Comparison of ENCODE assay signal across 17 cellular contexts in genomic region chr19:42116308-42117075, GRCh38. TPM values are rescaled to one million over a fixed set of nuclear protein-coding genes. Genes with fewer than 3 reads are reported as not detected.
A peak's percentile ranks its signal among the peaks of the same experiment; 100 is the strongest.
DNase-seq lines count a peak whose midpoint lies in the region; ATAC-seq and TF ChIP-seq lines count a peak whose summit lies in the region.
"Had no signal": no experiment of that assay in that cellular context is flagged by ENCODE, and none has a peak within 500 bp of the region (broad histone marks: within the 10 kb centered on the region; RNA-seq: fewer than 3 reads in every experiment).

No MANE protein-coding gene starts in this region.

- H3K4me1 Mint-ChIP-seq in CD8-positive, alpha-beta T cell (ENCODE audit: low read depth) = peaks cover 16% of the 10 kb centered on the region
- H3K4me1 Mint-ChIP-seq in activated CD8-positive, alpha-beta T cell treated with anti-CD3 and anti-CD28 coated beads, Interleukin-2, amount 10 ng/mL, durations not matched to agents 7 days and 5 days (ENCODE audit: low read depth) = peaks cover 44% of the 10 kb centered on the region
- H3K4me1 Mint-ChIP-seq in naive B cell (peaks cover 74 to 97% (median 95%) of the 10 kb centered on the region in 3 donors), osteocyte (ENCODE audit: unreplicated experiment) (peaks cover 52% of the 10 kb centered on the region)

- no peak overlapping the region for H3K9ac ChIP-seq in HCT116 (ENCODE audit: low read length)

- CTCF ChIA-PET in CD8-positive, alpha-beta T cell (lab: Charles Lee) = interaction anchor here (2.4 to 3.4 kb wide), 3 partner anchors 8 to 68 kb away, joined by 8 to 12 read pairs (median 11); partner anchors contain the start of gene POU2F2
- CTCF ChIA-PET in HCT116 (lab: Charles Lee) (no interaction called here), GM10248 (lab: Yijun Ruan, JAX) (interaction anchor here (1.0 to 4.5 kb wide), 9 partner anchors 8 to 284 kb away, joined by 3 to 34 read pairs (median 6); partner anchors contain the start of gene POU2F2)
- CTCF ChIA-PET in activated CD8-positive, alpha-beta T cell treated with anti-CD3 and anti-CD28 coated beads, Interleukin-2, amount 10 ng/mL, durations not matched to agents 7 days and 5 days (lab: Charles Lee) = interaction anchor here (1.3 to 3.8 kb wide), 2 partner anchors 16 to 163 kb away, joined by 3 to 12 read pairs; no protein-coding TSS in a partner anchor

- TF ChIP-seq POLR2A in HCT116 (IDR thresholded peaks at IDR 0.05; ENCODE audit: borderline replicate concordance, extremely low read depth, insufficient read depth, insufficient read length) = no peak

- RAD21 ChIA-PET in HCT116 (lab: Charles Lee; ENCODE audit: low non-redundant PET in 1 of 2, low total read pairs in 2 of 2, uncharacterized antibody in 2 of 2, unreplicated experiment in 2 of 2) = no interaction called here

- no TSS peak for BruUV-seq in HCT116 (replicated peaks; lab: Mats Ljungman, UMichigan)

- no peak overlapping the region for H3K4me3 ChIP-seq in CD8-positive, alpha-beta T cell (ENCODE audit: low read depth, low read length)
- H3K4me3 ChIP-seq in HCT116 (replicated peaks in 1 of 2; ENCODE audit: low read depth in 1 of 2, low read length in 2 of 2) = no peak overlapping the region
- H3K4me3 ChIP-seq: prostate gland, SK-N-MC, tibial artery had no signal

- peaks cover 7% of the 10 kb centered on the region for H3K4me1 ChIP-seq in CD8-positive, alpha-beta T cell (ENCODE audit: insufficient read depth, low read length)
- peaks cover 24 to 35% of the 10 kb centered on the region in 2 experiments for H3K4me1 ChIP-seq in HCT116 (ENCODE audit: control insufficient read depth in 1 of 2, insufficient read depth in 2 of 2, low read length in 2 of 2)
- H3K4me1 ChIP-seq: prostate gland had no signal

- no peak for TF ChIP-seq CTCF in CD8-positive, alpha-beta T cell (IDR thresholded peaks at IDR 0.05)
- TF ChIP-seq CTCF in HCT116 (IDR thresholded peaks at IDR 0.05 in 2 of 3, conservative IDR thresholded peaks at IDR 0.05 in 1 of 3; ENCODE audit: borderline replicate concordance in 1 of 3, insufficient read depth in 1 of 3, low read depth in 2 of 3, low read length in 2 of 3) = peak in 2 of 3 experiments; percentile 31 to 41; a peak in 4 of 6 replicates
- no peak for TF ChIP-seq CTCF in osteocyte (IDR thresholded peaks at IDR 0.05)
- TF ChIP-seq CTCF in GM10248 (IDR thresholded peaks at IDR 0.05; ENCODE audit: control extremely low read depth, extremely low read depth, low read depth, missing control alignments) = no peak

- TF ChIP-seq RAD21 in HCT116 (IDR thresholded peaks at IDR 0.05; ENCODE audit: low read depth) = no peak

- H3K27me3 Mint-ChIP-seq in CD8-positive, alpha-beta T cell (ENCODE audit: low read depth) = no peaks in the 10 kb centered on the region
- H3K27me3 Mint-ChIP-seq in activated CD8-positive, alpha-beta T cell treated with anti-CD3 and anti-CD28 coated beads, Interleukin-2, amount 10 ng/mL, durations not matched to agents 7 days and 5 days (ENCODE audit: low read depth) = no peaks in the 10 kb centered on the region
- no peaks in the 10 kb centered on the region for H3K27me3 Mint-ChIP-seq in naive B cell
- no peaks in the 10 kb centered on the region for H3K27me3 Mint-ChIP-seq in osteocyte (ENCODE audit: unreplicated experiment)
- H3K27me3 Mint-ChIP-seq: activated naive CD8-positive, alpha-beta T cell had no signal

- no peaks in the 10 kb centered on the region for H3K79me2 ChIP-seq in HCT116 (ENCODE audit: insufficient read depth, low read length)

- ATAC-seq in CD8-positive, alpha-beta T cell = no peak
- ATAC-seq in HCT116 (no peak), naive B cell (ENCODE audit: low read depth in 2 of 2) (no peak)
- no peak for ATAC-seq in activated CD8-positive, alpha-beta T cell treated with anti-CD3 and anti-CD28 coated beads, Interleukin-2, amount 10 ng/mL, durations not matched to agents 7 days and 5 days

- H2AFZ ChIP-seq in HCT116 (ENCODE audit: low read depth, low read length, poor library complexity, severe bottlenecking) = no peak overlapping the region

- no peaks in the 10 kb centered on the region for H3K27me3 ChIP-seq in CD8-positive, alpha-beta T cell (ENCODE audit: insufficient read depth, low read length)
- no peaks in the 10 kb centered on the region for H3K27me3 ChIP-seq in HCT116 (ENCODE audit: insufficient read depth, low read length)
- H3K27me3 ChIP-seq: tibial artery had no signal

- POLR2A ChIA-PET in CD8-positive, alpha-beta T cell (lab: Charles Lee) = no interaction called here
- POLR2A ChIA-PET in HCT116 (lab: Charles Lee) (no interaction called here), GM10248 (lab: Yijun Ruan, JAX) (no interaction called here)
- POLR2A ChIA-PET in activated CD8-positive, alpha-beta T cell treated with anti-CD3 and anti-CD28 coated beads, Interleukin-2, amount 10 ng/mL, durations not matched to agents 7 days and 5 days (lab: Charles Lee) = no interaction called here

- peaks cover 13% of the 10 kb centered on the region for H3K36me3 ChIP-seq in CD8-positive, alpha-beta T cell (ENCODE audit: insufficient read depth, low read length)
- H3K36me3 ChIP-seq in HCT116 (ENCODE audit: control insufficient read depth in 1 of 2, insufficient read depth in 2 of 2, low read length in 2 of 2) = no peaks in the 10 kb centered on the region
- H3K36me3 ChIP-seq: prostate gland had no signal

- peak overlapping the region; percentile 37 for H3K27ac Mint-ChIP-seq in CD8-positive, alpha-beta T cell
- peak overlapping the region; percentile 34 for H3K27ac Mint-ChIP-seq in activated CD8-positive, alpha-beta T cell treated with anti-CD3 and anti-CD28 coated beads, Interleukin-2, amount 10 ng/mL, durations not matched to agents 7 days and 5 days
- H3K27ac Mint-ChIP-seq in naive B cell (peak overlapping the region; percentile 59 to 96 (median 90)), osteocyte (ENCODE audit: unreplicated experiment) (no peak overlapping the region)

- H3K9me3 ChIP-seq in CD8-positive, alpha-beta T cell (ENCODE audit: low read length) = no peaks in the 10 kb centered on the region
- H3K9me3 ChIP-seq in HCT116 (ENCODE audit: control insufficient read depth in 1 of 2, insufficient read depth in 1 of 2, low read depth in 1 of 2, low read length in 2 of 2) = no peaks in the 10 kb centered on the region
- H3K9me3 ChIP-seq: prostate gland, tibial artery had no signal

- H3K9me3 Mint-ChIP-seq in CD8-positive, alpha-beta T cell = no peaks in the 10 kb centered on the region
- H3K9me3 Mint-ChIP-seq in activated CD8-positive, alpha-beta T cell treated with anti-CD3 and anti-CD28 coated beads, Interleukin-2, amount 10 ng/mL, durations not matched to agents 7 days and 5 days (ENCODE audit: insufficient read depth) = no peaks in the 10 kb centered on the region
- no peaks in the 10 kb centered on the region for H3K9me3 Mint-ChIP-seq in naive B cell
- H3K9me3 Mint-ChIP-seq in osteocyte (ENCODE audit: unreplicated experiment) = no peaks in the 10 kb centered on the region

- H3K9me2 ChIP-seq in HCT116 (ENCODE audit: insufficient read depth) = no peaks in the 10 kb centered on the region

- no peak overlapping the region for H3K4me2 ChIP-seq in HCT116 (ENCODE audit: low read length)

- DNase-seq in CD8-positive, alpha-beta T cell = no peak
- DNase-seq in HCT116 (ENCODE audit: low read depth, low spot score) (no peak), naive B cell (no peak), hypothalamus (lab: John Stamatoyannopoulos, UW) (no peak), osteocyte (ENCODE audit: extremely low spot score, unreplicated experiment) (no peak), GM10248 (ENCODE audit: extremely low spot score) (no peak)
- no peak for DNase-seq in activated CD8-positive, alpha-beta T cell treated with anti-CD3 and anti-CD28 coated beads, Interleukin-2, amount 10 ng/mL, durations not matched to agents 7 days and 5 days
- DNase-seq in activated CD4-positive, CD25-positive, alpha-beta regulatory T cell treated with anti-CD3 and anti-CD28 coated beads, Interleukin-2, amount 50 U/mL, for 72 hours = no peak
- DNase-seq: cerebellar nuclear complex, kidney glomerular epithelial cell, NCI-H1092 treated with DMSO at 0.1 percent for 48 hours, NCI-H226, tibial artery had no signal

- peaks cover 68% of the 10 kb centered on the region for H3K36me3 Mint-ChIP-seq in CD8-positive, alpha-beta T cell
- peaks cover 13% of the 10 kb centered on the region for H3K36me3 Mint-ChIP-seq in activated CD8-positive, alpha-beta T cell treated with anti-CD3 and anti-CD28 coated beads, Interleukin-2, amount 10 ng/mL, durations not matched to agents 7 days and 5 days (ENCODE audit: low read depth)
- H3K36me3 Mint-ChIP-seq in naive B cell = peaks cover 17 to 38% of the 10 kb centered on the region in 2 donors
- no peaks in the 10 kb centered on the region for H3K36me3 Mint-ChIP-seq in osteocyte (ENCODE audit: unreplicated experiment)

- no peaks in the 10 kb centered on the region for H4K20me1 ChIP-seq in HCT116 (ENCODE audit: insufficient read depth)

- H3K27ac ChIP-seq in CD8-positive, alpha-beta T cell (ENCODE audit: low read depth, low read length) = no peak overlapping the region
- no peak overlapping the region for H3K27ac ChIP-seq in HCT116 (ENCODE audit: low read depth, low read length)
- H3K27ac ChIP-seq: C4-2B, prostate gland, SK-N-MC, tibial artery had no signal

- intact Hi-C loops in CD8-positive, alpha-beta T cell (cut with DNase I, micrococcal nuclease) = no loop called here
- intact Hi-C loops in HCT116 (cut with micrococcal nuclease) = no loop called here

- H3K4me3 Mint-ChIP-seq in CD8-positive, alpha-beta T cell = no peak overlapping the region
- no peak overlapping the region for H3K4me3 Mint-ChIP-seq in activated CD8-positive, alpha-beta T cell treated with anti-CD3 and anti-CD28 coated beads, Interleukin-2, amount 10 ng/mL, durations not matched to agents 7 days and 5 days
- H3K4me3 Mint-ChIP-seq in naive B cell = peak overlapping the region in 6 of 8 donors; percentile 46 to 87 (median 77)
- no peak overlapping the region for H3K4me3 Mint-ChIP-seq in osteocyte (ENCODE audit: unreplicated experiment)
- H3K4me3 Mint-ChIP-seq: activated naive CD8-positive, alpha-beta T cell had no signal

RNA-seq across cellular contexts. Expression of gene POU2F2, which starts 15.8 kb away (rescaled TPM):
- total RNA-seq in CD8-positive, alpha-beta T cell = 10 to 100 TPM; 14.6 to 17.0 TPM
- total RNA-seq in HCT116 (2021; ENCODE audit: unreplicated experiment) (0.89 TPM), osteocyte (0.64 and 1.0 TPM in 2 replicates)
- polyA plus RNA-seq in HCT116 (2012) = 0.44 and 0.56 TPM in 2 replicates
- 10 to 100 TPM; 15.7 to 16.3 TPM for total RNA-seq in activated CD8-positive, alpha-beta T cell treated with anti-CD3 and anti-CD28 coated beads, Interleukin-2, amount 10 ng/mL, durations not matched to agents 7 days and 5 days
- polyA plus RNA-seq in naive B cell (ENCODE audit: low read depth in 6 of 6) = 10 to 100 TPM; 16.5 to 96.9 (median 24.0) TPM

RNA-seq across cellular contexts. Expression of gene ZNF574, which starts 40.5 kb away (rescaled TPM):
- total RNA-seq in CD8-positive, alpha-beta T cell = 10 to 100 TPM; 25.0 to 26.2 TPM
- total RNA-seq in HCT116 (2021; ENCODE audit: unreplicated experiment) = 24.6 TPM
- polyA plus RNA-seq in HCT116 (2012) = 22.3 and 25.0 TPM in 2 replicates
- 10 to 100 TPM; 14.0 to 14.3 TPM for total RNA-seq in activated CD8-positive, alpha-beta T cell treated with anti-CD3 and anti-CD28 coated beads, Interleukin-2, amount 10 ng/mL, durations not matched to agents 7 days and 5 days
- 10 to 100 TPM in 5 of 6 donors, 1 to 10 TPM in 1; 6.0 to 27.0 (median 12.2) TPM for polyA plus RNA-seq in naive B cell (ENCODE audit: low read depth in 6 of 6)
- 15.2 and 15.5 TPM in 2 replicates for total RNA-seq in osteocyte

RNA-seq across cellular contexts. Expression of gene GRIK5, which starts 46.5 kb away (rescaled TPM):
- under 1 TPM; 0.19 to 0.50 TPM for total RNA-seq in CD8-positive, alpha-beta T cell
- total RNA-seq in HCT116 (2021; ENCODE audit: unreplicated experiment) (1.7 TPM), osteocyte (0.38 and 0.55 TPM in 2 replicates)
- 1.4 and 1.5 TPM in 2 replicates for polyA plus RNA-seq in HCT116 (2012)
- under 1 TPM; 0.37 to 0.73 TPM for total RNA-seq in activated CD8-positive, alpha-beta T cell treated with anti-CD3 and anti-CD28 coated beads, Interleukin-2, amount 10 ng/mL, durations not matched to agents 7 days and 5 days
- polyA plus RNA-seq in naive B cell (ENCODE audit: low read depth in 6 of 6) = not detected

Comparison
In these comparisons a context has a peak if more than half of its experiments do, and no peak if none do; other contexts are left out.
1. H3K4me3 Mint-ChIP-seq: peak in naive B cell (6 of 8); none in CD8-positive, alpha-beta T cell (single experiment), activated CD8-positive, alpha-beta T cell treated with anti-CD3 and anti-CD28 coated beads, Interleukin-2, amount 10 ng/mL, durations not matched to agents 7 days and 5 days (single experiment) and osteocyte (single experiment).
2. CTCF ChIP-seq: peak in HCT116 (2 of 3); none in CD8-positive, alpha-beta T cell (single experiment), osteocyte (single experiment) and GM10248 (single experiment).